8 cellular contexts compared by ENCODE assay signal in the genomic region with DNA sequence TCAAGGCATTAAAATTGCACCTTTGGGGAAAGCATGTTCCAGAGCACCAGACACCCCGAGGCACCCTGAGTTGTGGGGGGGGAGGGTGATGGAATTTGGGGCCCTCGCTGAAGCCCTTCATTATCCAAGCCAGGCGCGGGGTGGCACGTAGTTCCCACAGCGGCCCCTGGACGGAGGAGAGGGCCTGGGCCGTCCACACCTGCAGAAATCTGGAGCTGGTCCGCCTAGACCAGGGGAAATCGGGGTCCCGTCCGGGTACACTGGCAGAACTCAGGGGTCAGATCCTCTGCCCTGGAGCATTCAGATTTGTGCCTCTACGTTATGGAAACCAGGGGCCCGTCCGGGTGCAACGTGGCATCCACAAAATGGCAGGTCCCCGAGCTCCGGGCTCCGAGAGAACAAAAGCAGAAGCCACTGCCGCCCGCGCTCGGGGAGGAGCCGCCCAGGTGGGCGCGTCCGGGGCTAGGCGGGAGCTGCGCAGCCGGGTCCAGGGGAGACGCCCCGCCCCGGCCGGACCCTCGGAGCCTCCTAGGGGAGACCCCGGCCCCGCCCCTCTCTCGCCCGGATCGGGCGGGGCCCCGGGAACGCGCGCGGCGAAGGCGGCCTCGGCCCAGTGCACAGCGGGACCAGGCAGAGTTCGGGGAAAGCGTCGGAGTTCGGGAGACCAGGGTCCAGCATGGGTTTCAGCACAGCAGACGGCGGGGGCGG. TPM values are rescaled to one million over a fixed set of nuclear protein-coding genes. Genes with fewer than 3 reads are reported as not detected.
DNase-seq lines count a peak whose midpoint lies in the region; FAIRE-seq and TF ChIP-seq lines count a peak whose summit lies in the region.

A gene with protein sequence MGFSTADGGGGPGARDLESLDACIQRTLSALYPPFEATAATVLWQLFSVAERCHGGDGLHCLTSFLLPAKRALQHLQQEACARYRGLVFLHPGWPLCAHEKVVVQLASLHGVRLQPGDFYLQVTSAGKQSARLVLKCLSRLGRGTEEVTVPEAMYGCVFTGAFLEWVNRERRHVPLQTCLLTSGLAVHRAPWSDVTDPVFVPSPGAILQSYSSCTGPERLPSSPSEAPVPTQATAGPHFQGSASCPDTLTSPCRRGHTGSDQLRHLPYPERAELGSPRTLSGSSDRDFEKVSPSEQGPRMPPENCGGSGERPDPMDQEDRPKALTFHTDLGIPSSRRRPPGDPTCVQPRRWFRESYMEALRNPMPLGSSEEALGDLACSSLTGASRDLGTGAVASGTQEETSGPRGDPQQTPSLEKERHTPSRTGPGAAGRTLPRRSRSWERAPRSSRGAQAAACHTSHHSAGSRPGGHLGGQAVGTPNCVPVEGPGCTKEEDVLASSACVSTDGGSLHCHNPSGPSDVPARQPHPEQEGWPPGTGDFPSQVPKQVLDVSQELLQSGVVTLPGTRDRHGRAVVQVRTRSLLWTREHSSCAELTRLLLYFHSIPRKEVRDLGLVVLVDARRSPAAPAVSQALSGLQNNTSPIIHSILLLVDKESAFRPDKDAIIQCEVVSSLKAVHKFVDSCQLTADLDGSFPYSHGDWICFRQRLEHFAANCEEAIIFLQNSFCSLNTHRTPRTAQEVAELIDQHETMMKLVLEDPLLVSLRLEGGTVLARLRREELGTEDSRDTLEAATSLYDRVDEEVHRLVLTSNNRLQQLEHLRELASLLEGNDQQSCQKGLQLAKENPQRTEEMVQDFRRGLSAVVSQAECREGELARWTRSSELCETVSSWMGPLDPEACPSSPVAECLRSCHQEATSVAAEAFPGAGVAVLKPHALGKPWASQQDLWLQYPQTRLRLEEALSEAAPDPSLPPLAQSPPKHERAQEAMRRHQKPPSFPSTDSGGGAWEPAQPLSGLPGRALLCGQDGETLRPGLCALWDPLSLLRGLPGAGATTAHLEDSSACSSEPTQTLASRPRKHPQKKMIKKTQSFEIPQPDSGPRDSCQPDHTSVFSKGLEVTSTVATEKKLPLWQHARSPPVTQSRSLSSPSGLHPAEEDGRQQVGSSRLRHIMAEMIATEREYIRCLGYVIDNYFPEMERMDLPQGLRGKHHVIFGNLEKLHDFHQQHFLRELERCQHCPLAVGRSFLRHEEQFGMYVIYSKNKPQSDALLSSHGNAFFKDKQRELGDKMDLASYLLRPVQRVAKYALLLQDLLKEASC (N-terminal part only) (plus strand): TSS at position 613 of the 708 bp plus-strand sequence. CDS start 64 bp downstream, at position 677.

- H3K27ac ChIP-seq in right atrium auricular region, result no peak within 1 kb of the TSS
- H3K27ac ChIP-seq in Peyer's patch, result no peak within 1 kb of the TSS
- peak within 1 kb of the TSS in 1 of 5 donors; percentile 18 for H3K27ac ChIP-seq in stomach
- no peak within 1 kb of the TSS for H3K27ac ChIP-seq in colonic mucosa

- no peak within 1 kb of the TSS for H3K9ac ChIP-seq in colonic mucosa (ENCODE audit: low read depth in 2 of 2, low read length in 2 of 2)

- FAIRE-seq in GM12891 (lab: Jason Lieb, UNC), result no peak

- peak; percentile 69 for DNase-seq in cardiac septum (ENCODE audit: low spot score)
- DNase-seq in right atrium auricular region (ENCODE audit: low spot score), result no peak
- no peak for DNase-seq in Peyer's patch
- peak; percentile 49 for DNase-seq in iPS DF 4.7 (ENCODE audit: extremely low read depth, low spot score)
- no peak for DNase-seq in stomach
- DNase-seq in GM12891 (ENCODE audit: insufficient read length, low spot score), result no peak
- no peak for DNase-seq in AG08395 (ENCODE audit: low spot score)
- DNase-seq in colonic mucosa, result no peak

- H3K4me1 ChIP-seq in right atrium auricular region, result peaks cover 0 to 10% of the 10 kb centered on the region in 2 donors
- H3K4me1 ChIP-seq in Peyer's patch, result no peaks in the 10 kb centered on the region
- H3K4me1 ChIP-seq in stomach, result peaks cover 4 to 17% (median 10%) of the 10 kb centered on the region in 4 donors
- no peaks in the 10 kb centered on the region for H3K4me1 ChIP-seq in colonic mucosa

- H3K36me3 ChIP-seq in right atrium auricular region (no peaks in the 10 kb centered on the region), Peyer's patch (no peaks in the 10 kb centered on the region), stomach (no peaks in the 10 kb centered on the region), colonic mucosa (no peaks in the 10 kb centered on the region)

- H3K27me3 ChIP-seq in right atrium auricular region (no peaks in the 10 kb centered on the region), Peyer's patch (peaks cover 0 to 16% of the 10 kb centered on the region in 2 donors), stomach (peaks cover 0 to 75% (median 40%) of the 10 kb centered on the region in 3 donors), colonic mucosa (peaks cover 19% of the 10 kb centered on the region)

- no peaks in the 10 kb centered on the region for H3K9me3 ChIP-seq in right atrium auricular region
- no peaks in the 10 kb centered on the region for H3K9me3 ChIP-seq in Peyer's patch
- no peaks in the 10 kb centered on the region for H3K9me3 ChIP-seq in stomach
- no peaks in the 10 kb centered on the region for H3K9me3 ChIP-seq in colonic mucosa

- WGBS in stomach, 5 donors, result 6 to 31% (median 9%) methylated on average over 21 to 57 of the region's 57 CpGs

- H3K4me3 ChIP-seq in right atrium auricular region (peak within 1 kb of the TSS in 1 of 2 donors; percentile 47), Peyer's patch (peak within 1 kb of the TSS in 3 of 4 donors; percentile 34 to 35 (median 34)), stomach (peak within 1 kb of the TSS; percentile 44 to 56 (median 50)), colonic mucosa (no peak within 1 kb of the TSS)

- TF ChIP-seq POLR2A in Peyer's patch (IDR thresholded peaks at IDR 0.05), result no peak
- TF ChIP-seq POLR2A in stomach (IDR thresholded peaks at IDR 0.05), result no peak
- no peak for TF ChIP-seq POLR2A in GM12891 (IDR thresholded peaks at IDR 0.05; ENCODE audit: low read depth, low read length)

- TF ChIP-seq EP300 in stomach (IDR thresholded peaks at IDR 0.05), result no peak

- intact Hi-C loops in cardiac septum (cut with DNase I), result no loop called here
- intact Hi-C loops in stomach (cut with DNase I; ENCODE audit: low total_unique reads), result no loop called here
- intact Hi-C loops in colonic mucosa (cut with DNase I), result no loop called here

- TF ChIP-seq CTCF in right atrium auricular region (IDR thresholded peaks at IDR 0.05) (no peak), Peyer's patch (IDR thresholded peaks at IDR 0.05) (no peak), stomach (IDR thresholded peaks at IDR 0.05) (no peak), colonic mucosa (IDR thresholded peaks at IDR 0.05) (no peak)

TF ChIP-seq in GM12891, 5 proteins besides CTCF, POLR2A, EP300 and RAD21:
- TF ChIP-seq POLR2AphosphoS5 (IDR thresholded peaks at IDR 0.05; ENCODE audit: low read depth, low read length), result no peak
- no peak for TF ChIP-seq TAF1 (IDR thresholded peaks at IDR 0.05; ENCODE audit: low read depth, low read length)
- TF ChIP-seq PAX5 (IDR thresholded peaks at IDR 0.05; ENCODE audit: insufficient read depth, low read length, severe bottlenecking), result no peak
- TF ChIP-seq SPI1 (IDR thresholded peaks at IDR 0.05; ENCODE audit: low read depth, low read length), result no peak
- no peak for TF ChIP-seq POU2F2 (IDR thresholded peaks at IDR 0.05; ENCODE audit: low read depth, low read length)

RNA-seq across cellular contexts. Expression of the gene that starts here (rescaled TPM):
- total RNA-seq in cardiac septum (0.03 TPM), right atrium auricular region (under 1 TPM; 0.08 to 0.48 TPM), Peyer's patch (1 to 10 TPM in 1 of 4 donors, under 1 TPM in 2, not detected in 1; 0.18 to 2.5 (median 0.19) TPM), stomach (1 to 10 TPM in 3 of 5 donors, under 1 TPM in 1, not detected in 1; 0.58 to 4.3 (median 3.4) TPM), colonic mucosa (under 1 TPM; 0.05 to 0.17 TPM)
- 1 to 10 TPM in 1 of 3 donors, under 1 TPM in 2; 0.15 to 1.8 (median 0.88) TPM for polyA plus RNA-seq in stomach
- not detected for polyA plus RNA-seq in GM12891 (2012; ENCODE audit: low read depth, missing spikeins)

Comparison
In these comparisons a context has a peak if more than half of its experiments do, and no peak if none do; other contexts are left out.
1. Peak in DNase-seq in cardiac septum; RNA of the gene not detected or under 1 TPM.